In the genomic region with DNA sequence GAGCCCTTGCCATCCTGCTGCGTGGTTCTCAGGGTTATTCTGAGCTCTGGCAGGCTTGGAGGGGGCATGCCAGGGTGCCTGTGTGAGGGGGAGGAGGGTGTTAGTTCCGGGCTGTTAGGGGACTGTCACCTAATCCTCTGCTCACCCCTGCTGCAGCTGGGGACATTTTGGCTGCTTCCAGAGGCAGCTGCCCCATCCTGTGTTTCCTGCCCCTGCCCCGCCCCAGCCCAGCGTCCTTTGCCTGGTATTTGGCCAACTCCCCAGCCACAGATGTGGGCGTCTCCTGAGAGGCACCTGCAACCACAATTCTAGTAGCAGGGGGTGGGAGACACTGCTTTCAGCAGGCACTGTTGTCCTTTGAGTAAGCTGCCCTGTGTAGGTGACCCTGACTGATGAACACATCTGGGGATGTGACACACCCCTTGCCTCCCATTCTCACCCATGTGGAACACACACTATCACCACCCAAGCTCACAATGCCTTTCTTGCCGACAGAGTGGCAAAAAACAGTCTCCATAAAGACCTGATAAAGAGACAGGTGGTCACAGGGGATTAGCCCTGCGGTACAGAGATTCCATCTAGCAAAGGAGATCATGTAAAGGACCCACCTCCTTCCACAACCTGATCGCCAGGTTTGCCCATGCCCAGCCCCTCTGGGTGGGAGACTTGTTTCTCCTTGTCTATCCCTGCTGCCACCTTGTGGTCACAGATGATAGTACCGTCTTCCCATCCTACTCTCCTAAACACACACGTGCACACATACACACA, we compare ENCODE assay signal across 8 cellular contexts. TPM values are rescaled to one million over a fixed set of nuclear protein-coding genes. Genes with fewer than 3 reads are reported as not detected.
A peak's percentile ranks its signal among the peaks of the same experiment; 100 is the strongest.
DNase-seq lines count a peak whose midpoint lies in the region; ATAC-seq, FAIRE-seq and TF ChIP-seq lines count a peak whose summit lies in the region.

A gene (minus strand): TSS at position 48 of the 768 bp plus-strand sequence. CDS start 35 bp downstream, at position 13.

- FAIRE-seq in HepG2 (lab: Jason Lieb, UNC) = peak; percentile 84

- TF ChIP-seq POLR2A in HepG2 (IDR thresholded peaks at IDR 0.05; ENCODE audit: insufficient read depth in 1 of 2, low read depth in 2 of 2, low read length in 2 of 2) = no peak

- CTCF ChIA-PET in HepG2 (lab: Yijun Ruan, JAX; ENCODE audit: low intra/inter-chr PET ratio, low total read pairs) = no interaction called here

- no TSS peak for BruUV-seq in HepG2 (replicated peaks; lab: Mats Ljungman, UMichigan)

- no peak within 1 kb of the TSS for H2AFZ ChIP-seq in HepG2 (ENCODE audit: low read length)

- intact Hi-C loops in HepG2 (cut with micrococcal nuclease; ENCODE audit: unreplicated experiment) = loop anchor here (10.0 kb wide), 1 partner anchor 162 kb away; no protein-coding TSS in a partner anchor

- H3K27ac Mint-ChIP-seq in chondrocyte (ENCODE audit: unreplicated experiment) = peak within 1 kb of the TSS; percentile 57

- no peak for DNase-seq in AG09309 (ENCODE audit: low read depth)
- DNase-seq in NCI-H345 treated with DMSO at 0.1 percent for 48 hours (lab: John Stamatoyannopoulos, UW; ENCODE audit: unreplicated experiment) = peak; percentile 54
- DNase-seq in activated CD4-positive, alpha-beta T cell treated with anti-CD3 and anti-CD28 coated beads for 4 hours = peak; percentile 71 to 81
- peak; percentile 62 for DNase-seq in chondrocyte (ENCODE audit: low spot score)
- DNase-seq in HepG2 (ENCODE audit: low spot score) = peak; percentile 80
- peak; percentile 56 to 72 for DNase-seq in stimulated activated CD4-positive, alpha-beta T cell treated with anti-CD3 and anti-CD28 coated beads, Interleukin-4, amount 100 ng/mL, for 4 hours

- no peaks in the 10 kb centered on the region for H3K27me3 ChIP-seq in HepG2 (ENCODE audit: control insufficient read depth in 1 of 2, insufficient read depth in 2 of 2, low read length in 2 of 2)

- in situ Hi-C loops in HepG2 (cut with HindIII; ENCODE audit: extremely low pct_ligation_motif_present, low pct_unique_long_range_greater_than_20kb) = loop anchor here (10.0 kb wide), 1 partner anchor 152 kb away; no protein-coding TSS in a partner anchor

- H3K9me3 Mint-ChIP-seq in chondrocyte (ENCODE audit: low read depth) = no peaks in the 10 kb centered on the region

- peaks cover 6% of the 10 kb centered on the region for H3K36me3 Mint-ChIP-seq in chondrocyte (ENCODE audit: low read depth)

- H3K4me3 ChIP-seq in AG09309 (ENCODE audit: control insufficient read depth, low read depth, low read length) = no peak within 1 kb of the TSS
- no peak within 1 kb of the TSS for H3K4me3 ChIP-seq in HepG2 (replicated peaks in 1 of 3; ENCODE audit: insufficient read depth in 1 of 3, low read depth in 2 of 3, low read length in 3 of 3)

- H3K4me1 ChIP-seq in HepG2 (ENCODE audit: insufficient read depth, low read length) = peaks cover 37% of the 10 kb centered on the region

- no peak within 1 kb of the TSS for H3K27ac ChIP-seq in HepG2 (ENCODE audit: extremely low read length, insufficient read depth, low read length)

- H3K36me3 ChIP-seq in HepG2 (replicated peaks in 1 of 2; ENCODE audit: control insufficient read depth in 1 of 2, insufficient read depth in 2 of 2, low read length in 2 of 2) = no peaks in the 10 kb centered on the region

- no peaks in the 10 kb centered on the region for H4K20me1 ChIP-seq in HepG2 (ENCODE audit: insufficient read depth, low read length)

- TF ChIP-seq CTCF in AG09309 (IDR thresholded peaks at IDR 0.05; ENCODE audit: control insufficient read depth, insufficient read depth, low read depth, low read length, missing control alignments) (peak; percentile 81), chondrocyte (IDR thresholded peaks at IDR 0.05) (peak; percentile 84), HepG2 (CRISPR knock-in tag; IDR thresholded peaks at IDR 0.05) (peak; percentile 86)

- POLR2A ChIA-PET in HepG2 (lab: Yijun Ruan, JAX) = no interaction called here

- peaks cover 4% of the 10 kb centered on the region for H3K4me1 Mint-ChIP-seq in chondrocyte (ENCODE audit: low read depth)

- WGBS in HepG2 (ENCODE audit: low lambda C conversion rate) = 9% methylated on average over 6 of the region's 10 CpGs

- peak within 1 kb of the TSS; percentile 36; the same call in 1 of the 2 replicates for H3K4me2 ChIP-seq in HepG2 (ENCODE audit: low read depth, low read length)

- TF ChIP-seq EP300 in HepG2 (IDR thresholded peaks at IDR 0.05; ENCODE audit: low read depth in 2 of 2, low read length in 2 of 2) (no peak), HepG2 (CRISPR knock-in tag; IDR thresholded peaks at IDR 0.05; ENCODE audit: borderline replicate concordance) (no peak)

- H3K79me2 ChIP-seq in HepG2 (ENCODE audit: insufficient read depth, low read length) = no peaks in the 10 kb centered on the region

- no peaks in the 10 kb centered on the region for H3K9me3 ChIP-seq in HepG2 (ENCODE audit: low read length)

- no peak for TF ChIP-seq RAD21 in HepG2 (CRISPR knock-in tag; IDR thresholded peaks at IDR 0.05)

- H3K4me3 Mint-ChIP-seq in chondrocyte (ENCODE audit: unreplicated experiment) = no peak within 1 kb of the TSS

- no peak within 1 kb of the TSS for H3K9ac ChIP-seq in HepG2 (ENCODE audit: insufficient read depth, low read depth, low read length)

- ATAC-seq in GM21723 (IDR thresholded peaks at IDR 0.05; ENCODE audit: unreplicated experiment) (peak; percentile 43), HepG2 (peak; percentile 57), HG02870 (IDR thresholded peaks at IDR 0.05; ENCODE audit: unreplicated experiment) (no peak)

- no peaks in the 10 kb centered on the region for H3K27me3 Mint-ChIP-seq in chondrocyte (ENCODE audit: low read depth)

TF ChIP-seq in HepG2, 621 proteins besides CTCF, POLR2A, EP300 and RAD21 (continues in another document):
- TF ChIP-seq ZBTB7A (CRISPR knock-in tag; IDR thresholded peaks at IDR 0.05) (0 out of 2 replicates have a peak, but pooled peaks have one; percentile 38), ZNF670 (CRISPR knock-in tag; IDR thresholded peaks at IDR 0.05; ENCODE audit: borderline replicate concordance) (no peak), ZNF326 (CRISPR knock-in tag; IDR thresholded peaks at IDR 0.05; ENCODE audit: borderline replicate concordance) (no peak), GPN1 (CRISPR knock-in tag; IDR thresholded peaks at IDR 0.05; ENCODE audit: borderline replicate concordance) (no peak), POLR2AphosphoS5 (IDR thresholded peaks at IDR 0.05; ENCODE audit: low read depth, low read length) (no peak)
- TF ChIP-seq, protein P1, sequence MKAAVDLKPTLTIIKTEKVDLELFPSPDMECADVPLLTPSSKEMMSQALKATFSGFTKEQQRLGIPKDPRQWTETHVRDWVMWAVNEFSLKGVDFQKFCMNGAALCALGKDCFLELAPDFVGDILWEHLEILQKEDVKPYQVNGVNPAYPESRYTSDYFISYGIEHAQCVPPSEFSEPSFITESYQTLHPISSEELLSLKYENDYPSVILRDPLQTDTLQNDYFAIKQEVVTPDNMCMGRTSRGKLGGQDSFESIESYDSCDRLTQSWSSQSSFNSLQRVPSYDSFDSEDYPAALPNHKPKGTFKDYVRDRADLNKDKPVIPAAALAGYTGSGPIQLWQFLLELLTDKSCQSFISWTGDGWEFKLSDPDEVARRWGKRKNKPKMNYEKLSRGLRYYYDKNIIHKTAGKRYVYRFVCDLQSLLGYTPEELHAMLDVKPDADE (CRISPR knock-in tag; IDR thresholded peaks at IDR 0.05) = no peak

RNA-seq across cellular contexts. Expression of the gene that starts here (rescaled TPM):
- 0.22 to 0.35 TPM in 2 of 3 replicates, not detected in the other for total RNA-seq in chondrocyte
- 0.25 and 0.53 TPM in 2 replicates for total RNA-seq in HepG2 (2016; rRNA removed; fragmentation: Illumina TruSeq; extraction: Trizol)
- 0.20 TPM in 1 of 2 replicates, not detected in the other for total RNA-seq in HepG2 (2016; cell fraction: cytosol; rRNA removed; fragmentation: Illumina TruSeq; extraction: Trizol; ENCODE audit: low read depth)
- 0.12 and 0.39 TPM in 2 replicates for total RNA-seq in HepG2 (2016; cell fraction: insoluble cytoplasmic fraction; rRNA removed; fragmentation: Illumina TruSeq; extraction: Trizol)
- total RNA-seq in HepG2 (2016; cell fraction: membrane; rRNA removed; fragmentation: Illumina TruSeq; extraction: Trizol) = 0.37 and 0.90 TPM in 2 replicates
- total RNA-seq in HepG2 (2016; cell fraction: nucleus; rRNA removed; fragmentation: Illumina TruSeq; extraction: Trizol) = 0.31 and 0.44 TPM in 2 replicates
- polyA plus RNA-seq in HepG2 (2011; rRNA removed) = 0.59 and 1.3 TPM in 2 replicates
- polyA plus RNA-seq in HepG2 (2011; cell fraction: cytosol; rRNA removed) = 0.27 and 0.40 TPM in 2 replicates
- polyA plus RNA-seq in HepG2 (2011; cell fraction: nucleus; rRNA removed) = 6.8 and 8.7 TPM in 2 replicates
- 0.39 and 0.76 TPM in 2 replicates for polyA plus RNA-seq in HepG2 (2012)
- polyA plus RNA-seq in HepG2 (2016; cell fraction: cytosol; fragmentation: Illumina TruSeq; extraction: Trizol; ENCODE audit: low read depth) = 0.17 and 0.27 TPM in 2 replicates
- polyA plus RNA-seq in HepG2 (2016; cell fraction: insoluble cytoplasmic fraction; fragmentation: Illumina TruSeq; extraction: Trizol; ENCODE audit: low read depth) = 0.12 and 0.25 TPM in 2 replicates
- polyA plus RNA-seq in HepG2 (2016; cell fraction: membrane; fragmentation: Illumina TruSeq; extraction: Trizol; ENCODE audit: low read depth) = 0.39 and 0.45 TPM in 2 replicates
- 1.8 and 2.2 TPM in 2 replicates for polyA plus RNA-seq in HepG2 (2016; cell fraction: nucleus; fragmentation: Illumina TruSeq; extraction: Trizol; ENCODE audit: insufficient read depth, low read depth)
- polyA minus RNA-seq in HepG2 (2011; rRNA and poly(A)+ RNA removed; ENCODE audit: low replicate concordance) = 0.23 and 0.64 TPM in 2 replicates
- polyA minus RNA-seq in HepG2 (2011; cell fraction: cytosol; rRNA and poly(A)+ RNA removed) = 0.20 TPM in 1 of 2 replicates, not detected in the other
- polyA minus RNA-seq in HepG2 (2011; cell fraction: nucleus; rRNA and poly(A)+ RNA removed) = 0.50 TPM in 1 of 2 replicates, not detected in the other

Comparison
In these comparisons a context has a peak if more than half of its experiments do, and no peak if none do; other contexts are left out.
1. Peak in DNase-seq in chondrocyte; RNA of the gene not detected or under 1 TPM.